Comparison of ENCODE assay signal across 8 cellular contexts in the genomic region with DNA sequence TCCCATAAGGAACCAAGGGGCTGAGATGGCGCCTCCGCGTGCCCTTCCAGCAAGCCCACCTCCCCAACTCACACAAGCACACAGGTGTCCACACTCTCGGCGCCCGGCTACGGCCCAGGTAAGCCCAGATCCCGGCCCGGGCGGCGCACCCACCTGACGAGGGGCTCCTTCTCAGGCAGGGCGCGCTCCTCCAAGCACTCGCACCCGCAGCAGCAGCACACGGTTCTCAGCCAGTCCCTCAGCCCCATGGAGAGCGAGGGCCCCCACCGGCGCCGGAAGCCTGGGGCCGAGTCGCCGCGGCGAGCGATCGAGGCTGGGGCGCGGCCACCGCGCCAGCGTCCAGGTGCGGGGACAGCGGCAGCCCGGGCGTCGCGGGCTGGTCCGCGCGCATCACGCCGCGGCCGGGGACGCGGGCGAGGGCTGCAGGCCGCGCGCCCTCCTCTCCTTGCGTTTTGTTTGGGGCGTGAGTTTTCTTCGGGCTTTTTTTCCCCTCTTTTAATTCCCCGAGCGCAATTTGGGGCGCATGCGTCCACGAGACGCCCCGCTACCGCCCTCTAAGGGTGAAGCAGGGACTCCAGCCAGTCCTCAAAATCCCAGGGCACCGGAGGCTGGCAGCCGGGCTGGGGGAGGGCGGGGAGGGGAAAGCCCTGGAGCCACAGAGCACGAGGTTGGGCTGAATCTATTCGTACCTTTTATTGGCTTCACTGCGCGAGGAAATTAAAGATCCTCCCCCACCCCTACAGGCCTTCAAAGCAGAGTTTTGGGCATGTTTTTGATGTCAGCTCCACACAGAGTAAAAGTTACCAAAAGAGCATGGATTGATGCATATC. TPM values are rescaled to one million over a fixed set of nuclear protein-coding genes. Genes with fewer than 3 reads are reported as not detected.
DNase-seq lines count a peak whose midpoint lies in the region; ATAC-seq lines count a peak whose summit lies in the region.

A gene with protein sequence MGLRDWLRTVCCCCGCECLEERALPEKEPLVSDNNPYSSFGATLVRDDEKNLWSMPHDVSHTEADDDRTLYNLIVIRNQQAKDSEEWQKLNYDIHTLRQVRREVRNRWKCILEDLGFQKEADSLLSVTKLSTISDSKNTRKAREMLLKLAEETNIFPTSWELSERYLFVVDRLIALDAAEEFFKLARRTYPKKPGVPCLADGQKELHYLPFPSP (minus strand): TSS at position 472 of the 830 bp plus-strand sequence. CDS start 224 bp downstream, at position 248.

- DNase-seq in DMS 273 treated with DMSO at 0.1 percent for 48 hours (lab: John Stamatoyannopoulos, UW), result peak; percentile 74
- peak; percentile 85 for DNase-seq in OCI-M1 (lab: John Stamatoyannopoulos, UW)
- DNase-seq in activated T-cell treated with anti-CD3 and anti-CD28 coated beads for 48 hours (ENCODE audit: low read depth), result peak; percentile 85
- DNase-seq in stimulated activated CD8-positive, alpha-beta memory T cell treated with anti-CD3 and anti-CD28 coated beads, Interleukin-7, amount 100 ng/mL, for 1 hour (ENCODE audit: low read depth in 2 of 2), result peak; percentile 63 to 65

- H3K27me3 ChIP-seq in HUES64 (ENCODE audit: insufficient read depth, low read length) (no peaks in the 10 kb centered on the region), muscle layer of duodenum (ENCODE audit: low read depth, low read length) (no peaks in the 10 kb centered on the region)

- peak within 1 kb of the TSS; percentile 58 for H3K27ac ChIP-seq in HUES64 (ENCODE audit: low read depth, low read length)
- H3K27ac ChIP-seq in muscle layer of duodenum (ENCODE audit: low read length), result no peak within 1 kb of the TSS

- H3K4me3 ChIP-seq in HUES64 (ENCODE audit: low read length) (peak within 1 kb of the TSS; percentile 97), muscle layer of duodenum (ENCODE audit: low read depth in 1 of 2, low read length in 2 of 2) (peak within 1 kb of the TSS; percentile 53 to 70)

- H3K9me3 ChIP-seq in HUES64 (ENCODE audit: insufficient read depth, low read depth, low read length), result no peaks in the 10 kb centered on the region
- H3K9me3 ChIP-seq in muscle layer of duodenum (ENCODE audit: control insufficient read depth in 1 of 2, low read length in 2 of 2), result no peaks in the 10 kb centered on the region

- H3K4me1 ChIP-seq in HUES64 (ENCODE audit: insufficient read depth, low read length) (peaks cover 12% of the 10 kb centered on the region), muscle layer of duodenum (ENCODE audit: control insufficient read depth in 1 of 2, insufficient read depth in 2 of 2, low read length in 2 of 2) (no peaks in the 10 kb centered on the region)

- H3K36me3 ChIP-seq in HUES64 (ENCODE audit: insufficient read depth, low read length), result no peaks in the 10 kb centered on the region
- H3K36me3 ChIP-seq in muscle layer of duodenum (ENCODE audit: control insufficient read depth in 1 of 2, insufficient read depth in 2 of 2, low read length in 2 of 2), result no peaks in the 10 kb centered on the region

- WGBS in HUES64, result under 1% methylated on average over 70 of the region's 70 CpGs

- ATAC-seq in GM21526 (IDR thresholded peaks at IDR 0.05; ENCODE audit: low FRiP score, unreplicated experiment) (peak; percentile 50), esophagus mucosa (peak; percentile 61)

- peak within 1 kb of the TSS; percentile 96 for H3K9ac ChIP-seq in HUES64 (ENCODE audit: low read depth, low read length)

RNA-seq across cellular contexts. Expression of the gene that starts here (rescaled TPM):
- polyA plus RNA-seq in HUES64 (2013, experiment 1 of 2), result 17.1 TPM
- 13.8 TPM for polyA plus RNA-seq in HUES64 (2013, experiment 2 of 2)
- 61.9 TPM for total RNA-seq in esophagus mucosa
